In genomic region chr16:11742536-11743307, GRCh38 we compare ENCODE assay signal across 1 cellular context.
TF ChIP-seq lines count a peak whose summit lies in the region.

TXNDC11 (minus strand) TSS chr16:11742857; CDS start chr16:11742730, 127 bp downstream.

TF ChIP-seq in K562, 482 proteins besides CTCF, POLR2A, EP300 and RAD21 (continued from another document and continues in another):
- TF ChIP-seq TSC22D4 (tag; IDR thresholded peaks at IDR 0.05) (no peak), PPARD (CRISPR knock-in tag; IDR thresholded peaks at IDR 0.05) (no peak), TBP (optimal IDR thresholded peaks at IDR 0.05; ENCODE audit: low read depth, low read length) (peak; percentile 88), HMGN3 (IDR thresholded peaks at IDR 0.05; ENCODE audit: borderline replicate concordance, extremely low read depth, insufficient read length, low read depth, low read length) (peak; percentile 75), COPS2 (conservative IDR thresholded peaks at IDR 0.05) (no peak), BCL6 (CRISPR knock-in tag; IDR thresholded peaks at IDR 0.05) (no peak), PHF20 (IDR thresholded peaks at IDR 0.05; ENCODE audit: partially characterized antibody) (no peak), VEZF1 (CRISPR knock-in tag; IDR thresholded peaks at IDR 0.05) (peak; percentile 86), TARDBP (IDR thresholded peaks at IDR 0.05) (0 out of 2 replicates have a peak, but pooled peaks have one; percentile 61), ZBED1 (IDR thresholded peaks at IDR 0.05) (peak; percentile 26; the same call in 1 of the 2 replicates), CREM (IDR thresholded peaks at IDR 0.05; ENCODE audit: low read depth) (peak; percentile 89), BRD9 (IDR thresholded peaks at IDR 0.05; ENCODE audit: low read depth, partially characterized antibody) (no peak), ETS1 (conservative IDR thresholded peaks at IDR 0.05; ENCODE audit: control insufficient read depth, low read depth, low read length) (peak; percentile 42; the same call in 1 of the 2 replicates), RBFOX2 (IDR thresholded peaks at IDR 0.05; ENCODE audit: low read depth, low read length) (peak; percentile 95), ZNF384 (IDR thresholded peaks at IDR 0.05; ENCODE audit: low read depth, low read length) (peak; percentile 26), ZBTB2 (IDR thresholded peaks at IDR 0.05) (peak; percentile 79), POLR2H (tag; IDR thresholded peaks at IDR 0.05; ENCODE audit: low read depth) (peak; percentile 82), THRA (IDR thresholded peaks at IDR 0.05) (no peak), PHF8 (IDR thresholded peaks at IDR 0.05; ENCODE audit: borderline replicate concordance, low read length) (peak; percentile 82), POLR2B (IDR thresholded peaks at IDR 0.05; ENCODE audit: low read depth, partially characterized antibody) (peak; percentile 55), SAFB2 (IDR thresholded peaks at IDR 0.05; ENCODE audit: borderline replicate concordance, low read depth, low read length, severe bottlenecking) (no peak), ZNF311 (CRISPR knock-in tag; IDR thresholded peaks at IDR 0.05) (no peak), CEBPZ (IDR thresholded peaks at IDR 0.05; ENCODE audit: borderline replicate concordance, low read depth, low read length) (no peak), TFAP4 (CRISPR knock-in tag; IDR thresholded peaks at IDR 0.05; ENCODE audit: borderline replicate concordance) (peak; percentile 66; the same call in 1 of the 2 replicates), E2F6 (IDR thresholded peaks at IDR 0.05; ENCODE audit: borderline replicate concordance in 1 of 2, extremely low read depth in 1 of 2, insufficient read depth in 1 of 2, insufficient read length in 1 of 2, low read depth in 1 of 2, low read length in 1 of 2, poor library complexity in 1 of 2, severe bottlenecking in 1 of 2) (peak in 1 of 2 experiments; percentile 10), NR3C1 (CRISPR knock-in tag; IDR thresholded peaks at IDR 0.05) (0 out of 2 replicates have a peak, but pooled peaks have one; percentile 4), NBN (IDR thresholded peaks at IDR 0.05; ENCODE audit: low read depth) (no peak; the same call in 1 of the 2 replicates), KAT2B (IDR thresholded peaks at IDR 0.05; ENCODE audit: low read depth, low read length) (no peak), ID3 (CRISPR knock-in tag; IDR thresholded peaks at IDR 0.05) (no peak), ID3 (tag; IDR thresholded peaks at IDR 0.05) (peak; percentile 75; the same call in 1 of the 2 replicates), THAP12 (CRISPR knock-in tag; IDR thresholded peaks at IDR 0.05) (peak; percentile 91), ATF2 (CRISPR knock-in tag; IDR thresholded peaks at IDR 0.05) (peak; percentile 60; the same call in 1 of the 2 replicates), TCF7 (IDR thresholded peaks at IDR 0.05; ENCODE audit: borderline replicate concordance) (peak; percentile 26; the same call in 1 of the 2 replicates), BCOR (IDR thresholded peaks at IDR 0.05) (no peak), YY1 (IDR thresholded peaks at IDR 0.05; ENCODE audit: borderline replicate concordance in 1 of 3, control insufficient read depth in 1 of 3, extremely low read depth in 1 of 3, insufficient read depth in 3 of 3, insufficient read length in 1 of 3, insufficient replicate concordance in 2 of 3, low read depth in 1 of 3, low read length in 2 of 3) (peak in 2 of 3 experiments; percentile 84 to 89)
